ENCODE assay signal across 1 cellular context in genomic region chr19:13978306-13978705, GRCh38.
TF ChIP-seq lines count a peak whose summit lies in the region.

No MANE protein-coding gene starts in this region.

TF ChIP-seq in K562, 482 proteins besides CTCF, POLR2A, EP300 and RAD21:
- TF ChIP-seq ZNF165 (CRISPR knock-in tag; IDR thresholded peaks at IDR 0.05; ENCODE audit: borderline replicate concordance) (no peak), ZNF174 (CRISPR knock-in tag; IDR thresholded peaks at IDR 0.05) (no peak), EP400 (IDR thresholded peaks at IDR 0.05) (no peak), ATF3 (IDR thresholded peaks at IDR 0.05) (no peak), ATF3 (CRISPR knock-in tag; conservative IDR thresholded peaks at IDR 0.05) (no peak), MXI1 (IDR thresholded peaks at IDR 0.05; ENCODE audit: low read depth, low read length) (no peak)
